In the genomic region with DNA sequence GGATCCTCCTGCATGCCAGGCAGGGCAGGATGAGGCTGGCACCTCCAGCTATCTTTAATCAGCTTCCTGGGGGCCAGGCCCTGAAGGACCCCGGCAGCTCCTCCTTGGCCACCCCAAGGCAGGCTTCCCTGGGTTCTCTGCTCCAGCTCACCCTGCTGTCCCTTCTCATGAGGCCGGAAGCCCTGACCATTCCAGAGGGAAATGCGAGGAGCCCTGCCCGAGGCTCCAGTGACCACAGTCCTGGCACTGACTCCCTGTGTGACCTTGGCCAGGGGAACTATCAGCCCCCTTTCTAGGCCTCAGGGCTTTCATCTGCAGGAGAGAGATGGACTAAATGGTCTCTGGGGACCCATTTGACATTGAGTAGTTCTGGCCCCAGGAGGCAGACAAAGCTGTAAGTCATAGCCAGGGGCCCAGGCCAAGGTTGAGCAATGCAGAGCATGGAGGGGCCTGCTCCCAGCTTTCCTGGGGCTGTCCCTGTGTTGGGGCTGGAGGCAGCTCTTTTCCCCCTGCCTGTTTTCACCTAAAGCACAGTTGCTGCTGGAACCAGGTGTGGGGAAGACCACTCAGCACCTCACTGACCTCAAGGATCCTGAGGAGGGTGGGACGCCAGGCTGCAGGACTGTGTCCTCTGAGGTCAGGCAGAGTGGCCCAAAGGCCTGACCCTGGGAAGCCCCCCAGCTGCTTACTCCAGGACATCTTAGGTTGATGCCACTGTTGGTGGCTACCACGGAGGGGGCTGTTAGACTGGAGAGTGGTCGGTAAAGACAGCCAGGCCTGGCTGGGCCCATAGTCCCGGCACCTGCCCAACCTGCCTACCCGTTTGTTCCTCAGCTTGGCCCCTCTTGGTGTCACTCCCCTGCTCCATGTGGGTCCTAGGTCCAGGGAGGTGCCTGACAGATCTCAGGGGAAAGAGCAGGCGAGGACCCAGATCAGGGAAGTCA, we compare ENCODE assay signal across 22 cellular contexts. TPM values are rescaled to one million over a fixed set of nuclear protein-coding genes. Genes with fewer than 3 reads are reported as not detected.
"Had no signal": no experiment of that assay in that cellular context is flagged by ENCODE, and none has a peak within 500 bp of the region (broad histone marks: within the 10 kb centered on the region; RNA-seq: fewer than 3 reads in every experiment).

No MANE protein-coding gene starts in this region.

- H3K9me3 ChIP-seq: esophagus squamous epithelium, lower lobe of right lung, ovary, tibial artery had no signal

- H3K4me1 ChIP-seq: esophagus squamous epithelium, lower lobe of right lung, tibial artery had no signal

- H3K27me3 ChIP-seq: ovary had no signal

- H3K4me3 ChIP-seq: esophagus squamous epithelium, lower lobe of right lung, ovary, tibial artery had no signal

- FAIRE-seq: urothelium cell line had no signal

- DNase-seq: activated CD4-positive, alpha-beta memory T cell treated with anti-CD3 and anti-CD28 coated beads for 36 hours; activated CD8-positive, alpha-beta memory T cell treated with anti-CD3 and anti-CD28 coated beads, Interleukin-2, amount 10 ng/mL, durations not matched to agents 7 days and 5 days; activated naive CD4-positive, alpha-beta T cell treated with anti-CD3 and anti-CD28 coated beads for 36 hours; activated naive CD8-positive, alpha-beta T cell treated with anti-CD3 and anti-CD28 coated beads, Interleukin-2, amount 50 U/mL, for 24 hours; activated T-cell treated with anti-CD3 and anti-CD28 coated beads, Interleukin-2, amount 50 U/mL, for 1 hour; cortex of kidney; effector CD4-positive, alpha-beta T cell; esophagus squamous epithelium; foreskin melanocyte; left colon; lower lobe of right lung; stimulated activated CD4-positive, alpha-beta T cell treated with anti-CD3 and anti-CD28 coated beads, Interleukin-12 subunit alpha, Interleukin-12 subunit beta, amount 100 ng/mL, for 4 hours; tibial artery had no signal

- H3K27ac ChIP-seq: esophagus squamous epithelium, lower lobe of right lung, ovary, tibial artery had no signal

- H3K36me3 ChIP-seq: esophagus squamous epithelium, lower lobe of right lung, ovary, tibial artery had no signal

- ATAC-seq: activated CD8-positive, alpha-beta memory T cell treated with anti-CD3 and anti-CD28 coated beads, Interleukin-2, amount 10 ng/mL, durations not matched to agents 7 days and 5 days; activated naive CD8-positive, alpha-beta T cell treated with anti-CD3 and anti-CD28 coated beads, Interleukin-2, amount 50 U/mL, for 24 hours; left colon; lower lobe of right lung had no signal

RNA-seq across cellular contexts. Expression of a gene that starts 8.1 kb away (rescaled TPM):
- total RNA-seq: activated CD4-positive, alpha-beta memory T cell treated with anti-CD3 and anti-CD28 coated beads for 36 hours; activated CD8-positive, alpha-beta memory T cell treated with anti-CD3 and anti-CD28 coated beads, Interleukin-2, amount 10 ng/mL, durations not matched to agents 7 days and 5 days; activated naive CD4-positive, alpha-beta T cell treated with anti-CD3 and anti-CD28 coated beads for 36 hours; activated T-helper 2 cell treated with anti-CD3 and anti-CD28 coated beads, Interferon-gamma antibody, Interleukin-2, Interleukin-4, amounts not matched to agents 10 μg/mL and 5 μg/mL and 100 μg/mL, durations not matched to agents 14 hours and 24 hours and 36 hours; aorta; esophagus squamous epithelium; mesothelial cell of epicardium; myocyte; pulmonary artery endothelial cell; subcutaneous adipose tissue had no signal
- polyA plus RNA-seq: aorta, neural cell, ovary had no signal

RNA-seq across cellular contexts. Expression of a gene that starts 54.4 kb away (rescaled TPM):
- total RNA-seq: activated T-helper 2 cell treated with anti-CD3 and anti-CD28 coated beads, Interferon-gamma antibody, Interleukin-2, Interleukin-4, amounts not matched to agents 10 μg/mL and 5 μg/mL and 100 μg/mL, durations not matched to agents 14 hours and 24 hours and 36 hours had no signal
